In genomic region chr1:44616284-44616990, GRCh38 we compare ENCODE assay signal across 12 cellular contexts. TPM values are rescaled to one million over a fixed set of nuclear protein-coding genes. Genes with fewer than 3 reads are reported as not detected.
DNase-seq lines count a peak whose midpoint lies in the region; ATAC-seq, FAIRE-seq and TF ChIP-seq lines count a peak whose summit lies in the region.
"Had no signal": no experiment of that assay in that cellular context is flagged by ENCODE, and none has a peak within 500 bp of the region (broad histone marks: within the 10 kb centered on the region; RNA-seq: fewer than 3 reads in every experiment).

No MANE protein-coding gene starts in this region.

- H3K9me3 Mint-ChIP-seq in CD8-positive, alpha-beta memory T cell: no peaks in the 10 kb centered on the region
- H3K9me3 Mint-ChIP-seq: activated naive CD4-positive, alpha-beta T cell treated with anti-CD3 and anti-CD28 coated beads for 36 hours; CD4-positive, alpha-beta T cell had no signal

- CTCF ChIA-PET in K562 (lab: Yijun Ruan, JAX; ENCODE audit: low intra/inter-chr PET ratio): no interaction called here
- CTCF ChIA-PET in CD8-positive, alpha-beta memory T cell (lab: Charles Lee): interaction anchor here (0.7 to 1.2 kb wide), 2 partner anchors 36 kb away, joined by 3 to 4 read pairs; no protein-coding TSS in a partner anchor

- in situ Hi-C loops in GM23248 (cut with MboI): no loop called here
- in situ Hi-C loops in K562 (cut with MboI): no loop called here

- POLR2A ChIA-PET in K562 (lab: Yijun Ruan, JAX): interaction anchor here (0.6 to 12.0 kb wide), 4 partner anchors 9 to 96 kb away, joined by 3 to 122 read pairs (median 3); no protein-coding TSS in a partner anchor
- POLR2A ChIA-PET in CD8-positive, alpha-beta memory T cell (lab: Charles Lee): no interaction called here

- peaks cover 0 to 3% of the 10 kb centered on the region in 2 donors for H3K27me3 Mint-ChIP-seq in CD8-positive, alpha-beta memory T cell
- H3K27me3 Mint-ChIP-seq: CD4-positive, alpha-beta T cell had no signal

- FAIRE-seq in K562 (lab: Jason Lieb, UNC): no peak

- H3K9me3 ChIP-seq in GM23248 (ENCODE audit: low read depth) (no peaks in the 10 kb centered on the region), K562 (replicated peaks; ENCODE audit: control insufficient read depth, insufficient read depth, low read depth, low read length) (no peaks in the 10 kb centered on the region), iPS DF 6.9 (ENCODE audit: control insufficient read depth, insufficient read depth, low read length) (no peaks in the 10 kb centered on the region), psoas muscle (no peaks in the 10 kb centered on the region)
- H3K9me3 ChIP-seq in CD8-positive, alpha-beta memory T cell (ENCODE audit: low read length): no peaks in the 10 kb centered on the region

- H3K4me2 ChIP-seq in GM23248 (ENCODE audit: unreplicated experiment): peak overlapping the region; percentile 85
- H3K4me2 ChIP-seq in K562 (ENCODE audit: insufficient read depth, low read length): no peak overlapping the region; the same call in 1 of the 2 replicates

- TF ChIP-seq EP300 in K562 (IDR thresholded peaks at IDR 0.05; ENCODE audit: low read length): no peak

- no peaks in the 10 kb centered on the region for H3K4me1 Mint-ChIP-seq in CD8-positive, alpha-beta memory T cell

- 82 to 85% methylated on average over 4 of the region's 4 CpGs for WGBS in GM23248 (ENCODE audit: low coverage in 1 of 2, low lambda C conversion rate in 2 of 2, missing lambda C conversion rate in 2 of 2), 2 experiments
- 26% methylated on average over 4 of the region's 4 CpGs for WGBS in K562 (ENCODE audit: insufficient coverage, low coverage, missing lambda C conversion rate)
- no CpG with 5 or more reads among the region's 4 CpGs for WGBS in iPS DF 6.9 (ENCODE audit: insufficient coverage, insufficient read length)
- 82 to 87% (median 82%) methylated on average over 4 of the region's 4 CpGs for WGBS in psoas muscle, 3 donors

- peak overlapping the region; percentile 85 for H2AFZ ChIP-seq in GM23248
- no peak overlapping the region for H2AFZ ChIP-seq in K562 (ENCODE audit: low read depth, low read length)

- no peak overlapping the region for H3K4me3 Mint-ChIP-seq in CD8-positive, alpha-beta memory T cell
- H3K4me3 Mint-ChIP-seq: activated naive CD4-positive, alpha-beta T cell treated with anti-CD3 and anti-CD28 coated beads for 36 hours; CD4-positive, alpha-beta T cell had no signal

- peaks cover 37% of the 10 kb centered on the region for H3K4me1 ChIP-seq in GM23248 (ENCODE audit: insufficient read depth)
- peaks cover 11 to 23% of the 10 kb centered on the region in 2 experiments; a peak in 3 of 5 replicates for H3K4me1 ChIP-seq in K562 (replicated peaks in 1 of 2; ENCODE audit: control insufficient read depth in 2 of 2, insufficient read depth in 2 of 2, low read length in 2 of 2)
- H3K4me1 ChIP-seq in iPS DF 6.9 (ENCODE audit: control insufficient read depth, insufficient read depth, low read length): peaks cover 4% of the 10 kb centered on the region; the same call in 1 of the 2 replicates
- no peaks in the 10 kb centered on the region for H3K4me1 ChIP-seq in psoas muscle
- no peaks in the 10 kb centered on the region for H3K4me1 ChIP-seq in CD8-positive, alpha-beta memory T cell (ENCODE audit: insufficient read depth, low read length)

- H3K27ac ChIP-seq in GM23248 (no peak overlapping the region), K562 (ENCODE audit: extremely low read depth, low read depth, low read length) (no peak overlapping the region), iPS DF 6.9 (ENCODE audit: low read length) (no peak overlapping the region), psoas muscle (no peak overlapping the region)
- H3K27ac ChIP-seq in CD8-positive, alpha-beta memory T cell (ENCODE audit: low read depth, low read length): no peak overlapping the region

- TF ChIP-seq RAD21 in K562 (CRISPR knock-in tag; conservative IDR thresholded peaks at IDR 0.05 in 1 of 2, IDR thresholded peaks at IDR 0.05 in 1 of 2): no peak

- intact Hi-C loops in K562 (cut with micrococcal nuclease): no loop called here
- intact Hi-C loops in psoas muscle (cut with DNase I): no loop called here

- peaks cover 27% of the 10 kb centered on the region for H3F3A ChIP-seq in GM23248 (ENCODE audit: insufficient read depth)

- H3K9me2 ChIP-seq in GM23248 (ENCODE audit: insufficient read depth): no peaks in the 10 kb centered on the region

- H3K4me3 ChIP-seq in GM23248: peak overlapping the region; percentile 78
- H3K4me3 ChIP-seq in K562: no peak overlapping the region
- H3K4me3 ChIP-seq in iPS DF 6.9 (ENCODE audit: low read length): peak overlapping the region; percentile 54; the same call in 1 of the 2 replicates
- H3K4me3 ChIP-seq in psoas muscle: peak overlapping the region; percentile 51
- H3K4me3 ChIP-seq in CD8-positive, alpha-beta memory T cell (ENCODE audit: low read length): no peak overlapping the region

- H3K36me3 ChIP-seq in GM23248 (ENCODE audit: low read depth) (no peaks in the 10 kb centered on the region), K562 (ENCODE audit: control insufficient read depth, insufficient read depth, low read length) (no peaks in the 10 kb centered on the region), iPS DF 6.9 (ENCODE audit: control insufficient read depth, insufficient read depth, low read length) (no peaks in the 10 kb centered on the region), psoas muscle (ENCODE audit: insufficient read depth in 1 of 2, low read depth in 1 of 2) (no peaks in the 10 kb centered on the region)
- no peaks in the 10 kb centered on the region for H3K36me3 ChIP-seq in CD8-positive, alpha-beta memory T cell (ENCODE audit: insufficient read depth, low read length)

- peak overlapping the region; percentile 66 for H3K9ac ChIP-seq in GM23248
- peak overlapping the region in 1 of 2 experiments; percentile 50; a peak in 1 of 4 replicates for H3K9ac ChIP-seq in K562 (ENCODE audit: insufficient read depth in 1 of 2, low read depth in 2 of 2, low read length in 2 of 2)

- no peaks in the 10 kb centered on the region for H3K9me1 ChIP-seq in K562 (ENCODE audit: control insufficient read depth, insufficient read depth, low read length)

- DNase-seq in GM23248 (no peak), K562 (ENCODE audit: extremely low read depth in 1 of 4, low spot score in 3 of 4) (peak in 2 of 4 experiments; percentile 30), iPS DF 6.9 (ENCODE audit: low read depth, low spot score) (no peak), psoas muscle (no peak), cerebellum (ENCODE audit: low spot score) (no peak), NCI-H2107 (lab: John Stamatoyannopoulos, UW) (no peak), GDM1 (lab: John Stamatoyannopoulos, UW) (no peak)
- DNase-seq in CD8-positive, alpha-beta memory T cell: no peak
- DNase-seq: activated naive CD4-positive, alpha-beta T cell treated with anti-CD3 and anti-CD28 coated beads for 36 hours; CD4-positive, alpha-beta T cell; Karpas-422; PC-3 had no signal

- no TSS peak for BruUV-seq in K562 (replicated peaks; lab: Mats Ljungman, UMichigan)

- H3K27me3 ChIP-seq in GM23248 (replicated peaks; ENCODE audit: insufficient read depth) (no peaks in the 10 kb centered on the region), K562 (ENCODE audit: control insufficient read depth in 2 of 2, insufficient read depth in 2 of 2, low read length in 2 of 2) (no peaks in the 10 kb centered on the region), iPS DF 6.9 (ENCODE audit: control insufficient read depth, insufficient read depth, low read length) (no peaks in the 10 kb centered on the region), psoas muscle (ENCODE audit: insufficient read depth in 3 of 3, low read length in 2 of 3) (peaks cover 0 to 16% (median 2%) of the 10 kb centered on the region in 3 donors)
- H3K27me3 ChIP-seq in CD8-positive, alpha-beta memory T cell (ENCODE audit: insufficient read depth, low read length, poor library complexity, severe bottlenecking): no peaks in the 10 kb centered on the region

- no peaks in the 10 kb centered on the region for H3K36me3 Mint-ChIP-seq in CD8-positive, alpha-beta memory T cell

- ATAC-seq in K562 (peak; percentile 68), psoas muscle (no peak)

- peak overlapping the region in 1 of 8 donors; percentile 10 for H3K27ac Mint-ChIP-seq in CD8-positive, alpha-beta memory T cell
- H3K27ac Mint-ChIP-seq: activated naive CD4-positive, alpha-beta T cell treated with anti-CD3 and anti-CD28 coated beads for 36 hours; CD4-positive, alpha-beta T cell had no signal

- H4K20me1 ChIP-seq in GM23248 (ENCODE audit: insufficient read depth): no peaks in the 10 kb centered on the region
- H4K20me1 ChIP-seq in K562 (replicated peaks; ENCODE audit: control insufficient read depth, insufficient read depth, low read length): 0 out of 2 replicates have a peak, but pooled peaks cover 3% of the 10 kb centered on the region

- TF ChIP-seq CTCF in K562 (IDR thresholded peaks at IDR 0.05 in 2 of 3, conservative IDR thresholded peaks at IDR 0.05 in 1 of 3; ENCODE audit: insufficient read depth in 2 of 3, low read depth in 1 of 3, low read length in 3 of 3) (no peak), psoas muscle (IDR thresholded peaks at IDR 0.05) (no peak)

- H3K79me2 ChIP-seq in GM23248 (ENCODE audit: insufficient read depth): no peaks in the 10 kb centered on the region
- H3K79me2 ChIP-seq in K562 (ENCODE audit: control insufficient read depth, insufficient read depth, low read length): no peaks in the 10 kb centered on the region

- TF ChIP-seq POLR2A in K562 (conservative IDR thresholded peaks at IDR 0.05): no peak

RNA-seq across cellular contexts. Expression of gene TMEM53, which starts 57.8 kb away (rescaled TPM):
- total RNA-seq in GM23248 (2014; rRNA removed; shearing (Covaris generic)): 4.4 and 5.9 TPM in 2 replicates
- polyA plus RNA-seq in GM23248 (2016; fragmentation: Nextera tagmentation; extraction: Ambion mirVana) (10.1 and 12.7 TPM in 2 replicates), K562 (2011; rRNA removed) (3.0 and 4.1 TPM in 2 replicates), K562 (2014; fragmentation: Illumina TruSeq; extraction: Trizol) (3.3 and 3.4 TPM in 2 replicates), K562 (2014; fragmentation: Nextera tagmentation; extraction: Ambion mirVana) (1 to 10 TPM in 1 of 2 experiments, under 1 TPM in 1; 0.23 to 1.9 TPM), K562 (2014; rRNA removed) (3.7 and 5.0 TPM in 2 replicates), psoas muscle (1 to 10 TPM; 2.4 to 6.2 (median 4.2) TPM)
- 2.3 and 4.2 TPM in 2 replicates for total RNA-seq in K562 (2011; cell fraction: chromatin; rRNA removed; ENCODE audit: low replicate concordance)
- total RNA-seq in K562 (2011; cell fraction: nucleolus; rRNA removed): 4.0 and 4.1 TPM in 2 replicates
- total RNA-seq in K562 (2011; cell fraction: nucleoplasm; rRNA removed): 3.8 and 5.0 TPM in 2 replicates
- total RNA-seq in K562 (2014; rRNA removed) (2.0 and 4.7 TPM in 2 replicates), K562 (2014; rRNA removed; fragmentation: Illumina TruSeq; extraction: Trizol) (0.45 and 1.3 TPM in 2 replicates), K562 (2015; rRNA removed; fragmentation: Illumina TruSeq; extraction: Trizol) (1.8 and 2.1 TPM in 2 replicates), K562 (2021) (3.1 and 3.7 TPM in 2 replicates), psoas muscle (1 to 10 TPM; 3.9 to 7.7 (median 6.3) TPM), cerebellum (4.7 TPM)
- 7.2 and 14.8 TPM in 2 replicates for polyA plus RNA-seq in K562 (2011; cell fraction: cytosol; rRNA removed)
- 2.6 and 2.7 TPM in 2 replicates for polyA plus RNA-seq in K562 (2011; cell fraction: nucleus; rRNA removed)
- 5.6 and 6.7 TPM in 2 replicates for polyA plus RNA-seq in K562 (2012)
- polyA minus RNA-seq in K562 (2011; rRNA and poly(A)+ RNA removed): 2.1 and 2.7 TPM in 2 replicates
- 2.1 and 4.9 TPM in 2 replicates for polyA minus RNA-seq in K562 (2011; cell fraction: cytosol; rRNA and poly(A)+ RNA removed)
- 0.54 and 0.78 TPM in 2 replicates for polyA minus RNA-seq in K562 (2011; cell fraction: nucleus; rRNA and poly(A)+ RNA removed)
- 1 to 10 TPM; 2.3 to 2.5 TPM for total RNA-seq in CD8-positive, alpha-beta memory T cell
- polyA plus RNA-seq in CD8-positive, alpha-beta memory T cell: 7.1 TPM

RNA-seq across cellular contexts. Expression of gene ARMH1, which starts 58.1 kb away (rescaled TPM):
- 0.51 and 1.4 TPM in 2 replicates for total RNA-seq in GM23248 (2014; rRNA removed; shearing (Covaris generic))
- polyA plus RNA-seq in GM23248 (2016; fragmentation: Nextera tagmentation; extraction: Ambion mirVana) (1.5 and 1.6 TPM in 2 replicates), K562 (2011; rRNA removed) (0.37 TPM in 1 of 2 replicates, not detected in the other), K562 (2014; fragmentation: Illumina TruSeq; extraction: Trizol) (not detected in 2 replicates), K562 (2014; fragmentation: Nextera tagmentation; extraction: Ambion mirVana) (not detected), K562 (2014; rRNA removed) (0.41 TPM in 1 of 2 replicates, not detected in the other), psoas muscle (under 1 TPM; 0.08 to 0.74 (median 0.26) TPM)
- 0.28 TPM in 1 of 2 replicates, not detected in the other for total RNA-seq in K562 (2011; cell fraction: chromatin; rRNA removed; ENCODE audit: low replicate concordance)
- not detected in 2 replicates for total RNA-seq in K562 (2011; cell fraction: nucleolus; rRNA removed)
- not detected in 2 replicates for total RNA-seq in K562 (2011; cell fraction: nucleoplasm; rRNA removed)
- total RNA-seq in K562 (2014; rRNA removed) (not detected in 2 replicates), K562 (2014; rRNA removed; fragmentation: Illumina TruSeq; extraction: Trizol) (not detected in 2 replicates), K562 (2015; rRNA removed; fragmentation: Illumina TruSeq; extraction: Trizol) (not detected in 2 replicates), K562 (2021) (0.49 TPM in 1 of 2 replicates, not detected in the other), psoas muscle (under 1 TPM in 3 of 4 donors, not detected in 1; 0.59 to 0.82 (median 0.64) TPM), cerebellum (5.2 TPM)
- 0.07 and 0.72 TPM in 2 replicates for polyA plus RNA-seq in K562 (2011; cell fraction: cytosol; rRNA removed)
- 2.1 and 3.0 TPM in 2 replicates for polyA plus RNA-seq in K562 (2011; cell fraction: nucleus; rRNA removed)
- polyA plus RNA-seq in K562 (2012): not detected in 2 replicates
- polyA minus RNA-seq in K562 (2011; rRNA and poly(A)+ RNA removed): not detected in 2 replicates
- not detected in 2 replicates for polyA minus RNA-seq in K562 (2011; cell fraction: cytosol; rRNA and poly(A)+ RNA removed)
- polyA minus RNA-seq in K562 (2011; cell fraction: nucleus; rRNA and poly(A)+ RNA removed): not detected in 2 replicates
- 10 to 100 TPM; 33.3 to 38.0 TPM for total RNA-seq in CD8-positive, alpha-beta memory T cell
- polyA plus RNA-seq in CD8-positive, alpha-beta memory T cell: 21.1 TPM

Comparison
In these comparisons a context has a peak if more than half of its experiments do, and no peak if none do; other contexts are left out.
1. H3K4me3 ChIP-seq: peak in GM23248 (single experiment), iPS DF 6.9 (single experiment) and psoas muscle (single experiment); none in K562 (single experiment) and CD8-positive, alpha-beta memory T cell (single experiment).